20 cellular contexts compared by ENCODE assay signal in genomic region chr20:61850457-61850856, GRCh38.
"Had no signal": no experiment of that assay in that cellular context is flagged by ENCODE, and none has a peak within 500 bp of the region (broad histone marks: within the 10 kb centered on the region; RNA-seq: fewer than 3 reads in every experiment).

No MANE protein-coding gene starts in this region.

- H3K4me3 ChIP-seq: coronary artery, gastroesophageal sphincter, hepatocyte, psoas muscle, right lobe of liver, tibial artery, upper lobe of left lung, uterus had no signal

- H3K27me3 Mint-ChIP-seq: stimulated activated naive CD8-positive, alpha-beta T cell treated with anti-CD3 and anti-CD28 coated beads, Interleukin-15, Interleukin-2, amounts not matched to agents 100 ng/mL and 50 ng/mL, for 24 hours had no signal

- H3K36me3 ChIP-seq: gastroesophageal sphincter, right lobe of liver, tibial artery, upper lobe of left lung, uterus had no signal

- H3K4me1 Mint-ChIP-seq: naive B cell; stimulated activated memory B cell treated with anti-CD40 and anti-IgM and Interleukin-4, amounts not matched to agents 10 μg/mL and 1 μg/mL and 100 μg/mL, for 72 hours had no signal

- H3K4me3 Mint-ChIP-seq: naive B cell; nephron; stimulated activated memory B cell treated with anti-CD40 and anti-IgM and Interleukin-4, amounts not matched to agents 10 μg/mL and 1 μg/mL and 100 μg/mL, for 72 hours; stimulated activated naive CD8-positive, alpha-beta T cell treated with anti-CD3 and anti-CD28 coated beads, Interleukin-15, Interleukin-2, amounts not matched to agents 100 ng/mL and 50 ng/mL, for 24 hours had no signal

- ATAC-seq: gastroesophageal sphincter; psoas muscle; right lobe of liver; stimulated activated memory B cell treated with anti-CD40 and anti-IgM and Interleukin-4, amounts not matched to agents 10 μg/mL and 1 μg/mL and 100 μg/mL, for 72 hours had no signal

- H3K9me3 Mint-ChIP-seq: stimulated activated naive CD8-positive, alpha-beta T cell treated with anti-CD3 and anti-CD28 coated beads, Interleukin-15, Interleukin-2, amounts not matched to agents 100 ng/mL and 50 ng/mL, for 24 hours had no signal

- H3K36me3 Mint-ChIP-seq: naive B cell; stimulated activated memory B cell treated with anti-CD40 and anti-IgM and Interleukin-4, amounts not matched to agents 10 μg/mL and 1 μg/mL and 100 μg/mL, for 72 hours had no signal

- H3K27ac ChIP-seq: coronary artery, gastroesophageal sphincter, hepatocyte, psoas muscle, right lobe of liver, tibial artery, upper lobe of left lung, uterus had no signal

- H3K9me3 ChIP-seq: psoas muscle, right lobe of liver, tibial artery, upper lobe of left lung, uterus had no signal

- H3K4me2 ChIP-seq: hepatocyte had no signal

- H3K27ac Mint-ChIP-seq: stimulated activated memory B cell treated with anti-CD40 and anti-IgM and Interleukin-4, amounts not matched to agents 10 μg/mL and 1 μg/mL and 100 μg/mL, for 72 hours; stimulated activated naive CD8-positive, alpha-beta T cell treated with anti-CD3 and anti-CD28 coated beads, Interleukin-15, Interleukin-2, amounts not matched to agents 100 ng/mL and 50 ng/mL, for 24 hours had no signal

- DNase-seq: effector CD4-positive, alpha-beta T cell; glutamatergic neuron; kidney glomerular epithelial cell; mesendoderm; naive B cell; retina; stimulated activated CD4-positive, alpha-beta T cell treated with anti-CD3 and anti-CD28 coated beads, Interleukin-15, amount 100 ng/mL, for 24 hours; stimulated activated CD4-positive, alpha-beta T cell treated with anti-CD3 and anti-CD28 coated beads, Interleukin-1b, Interleukin-23, amount 100 ng/mL, for 48 hours; stimulated activated CD4-positive, alpha-beta T cell treated with anti-CD3 and anti-CD28 coated beads, Interleukin-4, amount 100 ng/mL, for 24 hours; tibial artery; uterus had no signal

- H3K4me1 ChIP-seq: gastroesophageal sphincter, psoas muscle, right lobe of liver, tibial artery, upper lobe of left lung, uterus had no signal

- H2AFZ ChIP-seq: hepatocyte had no signal

- H3K27me3 ChIP-seq: hepatocyte, right lobe of liver, upper lobe of left lung, uterus had no signal

- H3K79me2 ChIP-seq: hepatocyte had no signal
